ENCODE assay signal across 21 cellular contexts in genomic region chr4:102151696-102152095, GRCh38.
DNase-seq lines count a peak whose midpoint lies in the region; ATAC-seq and TF ChIP-seq lines count a peak whose summit lies in the region.
"Had no signal": no experiment of that assay in that cellular context is flagged by ENCODE, and none has a peak within 500 bp of the region (broad histone marks: within the 10 kb centered on the region; RNA-seq: fewer than 3 reads in every experiment).

No MANE protein-coding gene starts in this region.

- TF ChIP-seq CTCF in neural progenitor cell (IDR thresholded peaks at IDR 0.05) (no peak), right lobe of liver (IDR thresholded peaks at IDR 0.05) (no peak), uterus (IDR thresholded peaks at IDR 0.05) (no peak)

- H3K36me3 Mint-ChIP-seq in neural progenitor cell, result no peaks in the 10 kb centered on the region
- H3K36me3 Mint-ChIP-seq: CD14-positive monocyte; CD8-positive, alpha-beta memory T cell had no signal

- no peaks in the 10 kb centered on the region for H3K79me2 ChIP-seq in neural progenitor cell (ENCODE audit: low read depth)

- H3K9me3 Mint-ChIP-seq in neural progenitor cell, result peaks cover 2% of the 10 kb centered on the region
- H3K9me3 Mint-ChIP-seq: CD4-positive, alpha-beta T cell; CD8-positive, alpha-beta memory T cell had no signal

- H3K36me3 ChIP-seq in neural progenitor cell (no peaks in the 10 kb centered on the region), right lobe of liver (no peaks in the 10 kb centered on the region), uterus (no peaks in the 10 kb centered on the region)
- H3K36me3 ChIP-seq: BE2C; BLaER1 treated with 17β-estradiol and CSF1 and Interleukin-3, amounts not matched to agents 10 nM and 100 nM had no signal

- H3K27me3 ChIP-seq in neural progenitor cell (no peaks in the 10 kb centered on the region), right lobe of liver (no peaks in the 10 kb centered on the region), uterus (no peaks in the 10 kb centered on the region)
- H3K27me3 ChIP-seq: BE2C; BLaER1 treated with 17β-estradiol and CSF1 and Interleukin-3, amounts not matched to agents 10 nM and 100 nM had no signal

- DNase-seq in NCI-H345 (lab: John Stamatoyannopoulos, UW) (peak; percentile 34), NCI-H345 treated with DMSO at 0.1 percent for 48 hours (lab: John Stamatoyannopoulos, UW; ENCODE audit: unreplicated experiment) (no peak), NCI-H69 (lab: John Stamatoyannopoulos, UW) (peak; percentile 13), neural progenitor cell (ENCODE audit: low spot score) (no peak), right lobe of liver (no peak), uterus (no peak)
- no peak for DNase-seq in activated CD4-positive, CD25-positive, alpha-beta regulatory T cell treated with anti-CD3 and anti-CD28 coated beads, Interleukin-2, amount 50 U/mL, for 72 hours
- DNase-seq: AML-193; BE2C; CD4-positive, alpha-beta T cell; CD8-positive, alpha-beta memory T cell; DMS 273 treated with DMSO at 0.1 percent for 48 hours; DMS79; EL; GDM1; GM23248 had no signal

- H3K4me1 ChIP-seq in neural progenitor cell (peaks cover 15% of the 10 kb centered on the region), right lobe of liver (no peaks in the 10 kb centered on the region), uterus (no peaks in the 10 kb centered on the region)
- H3K4me1 ChIP-seq: BLaER1 treated with 17β-estradiol and CSF1 and Interleukin-3, amounts not matched to agents 10 nM and 100 nM had no signal

- intact Hi-C loops in right lobe of liver (cut with DNase I) (no loop called here), uterus (cut with DNase I; ENCODE audit: low total_unique reads) (no loop called here)

- H3K27ac Mint-ChIP-seq in neural progenitor cell, result peak overlapping the region; percentile 26
- H3K27ac Mint-ChIP-seq: CD14-positive monocyte; CD4-positive, alpha-beta T cell; CD8-positive, alpha-beta memory T cell had no signal

- 27% methylated on average over 1 of the region's 1 CpG for WGBS in right lobe of liver (ENCODE audit: insufficient coverage, low coverage, low lambda C conversion rate, missing lambda C conversion rate)

- H2AFZ ChIP-seq in neural progenitor cell (replicated peaks), result no peak overlapping the region
- H2AFZ ChIP-seq: GM23248 had no signal

- no peaks in the 10 kb centered on the region for H3K9me3 ChIP-seq in neural progenitor cell (ENCODE audit: low read depth)
- H3K9me3 ChIP-seq in right lobe of liver, result no peaks in the 10 kb centered on the region
- H3K9me3 ChIP-seq in uterus, result no peaks in the 10 kb centered on the region
- H3K9me3 ChIP-seq: BE2C; BLaER1 treated with 17β-estradiol and CSF1 and Interleukin-3, amounts not matched to agents 10 nM and 100 nM had no signal

- H3K4me1 Mint-ChIP-seq in neural progenitor cell, result peaks cover 8% of the 10 kb centered on the region
- H3K4me1 Mint-ChIP-seq: CD14-positive monocyte; CD8-positive, alpha-beta memory T cell had no signal

- peak overlapping the region; percentile 60 for H3K4me2 ChIP-seq in neural progenitor cell
- H3K4me2 ChIP-seq: BLaER1 treated with 17β-estradiol and CSF1 and Interleukin-3, amounts not matched to agents 10 nM and 100 nM had no signal

- H3K4me3 ChIP-seq in neural progenitor cell (no peak overlapping the region), right lobe of liver (no peak overlapping the region), uterus (no peak overlapping the region)
- H3K4me3 ChIP-seq: BLaER1 treated with 17β-estradiol and CSF1 and Interleukin-3, amounts not matched to agents 10 nM and 100 nM; GM12878; GM23248 had no signal

- ATAC-seq in right lobe of liver, result no peak
- ATAC-seq: GM12878, HCT116 had no signal

- no peaks in the 10 kb centered on the region for H4K20me1 ChIP-seq in neural progenitor cell (ENCODE audit: low read depth)
- H4K20me1 ChIP-seq: BLaER1 treated with 17β-estradiol and CSF1 and Interleukin-3, amounts not matched to agents 10 nM and 100 nM had no signal

- peak overlapping the region; percentile 44 for H3K27ac ChIP-seq in neural progenitor cell
- no peak overlapping the region for H3K27ac ChIP-seq in right lobe of liver
- H3K27ac ChIP-seq in uterus, result no peak overlapping the region
- H3K27ac ChIP-seq: 22Rv1; BLaER1 treated with 17β-estradiol and CSF1 and Interleukin-3, amounts not matched to agents 10 nM and 100 nM; GM23248 had no signal

- H3K4me3 Mint-ChIP-seq in neural progenitor cell, result no peak overlapping the region
- H3K4me3 Mint-ChIP-seq: CD14-positive monocyte; CD4-positive, alpha-beta T cell; CD8-positive, alpha-beta memory T cell had no signal

- no peak overlapping the region for H3K9ac ChIP-seq in neural progenitor cell
- H3K9ac ChIP-seq: BLaER1 treated with 17β-estradiol and CSF1 and Interleukin-3, amounts not matched to agents 10 nM and 100 nM; GM23248 had no signal

- no peaks in the 10 kb centered on the region for H3K27me3 Mint-ChIP-seq in neural progenitor cell (ENCODE audit: insufficient read depth, low read depth)

- H3F3A ChIP-seq in neural progenitor cell (ENCODE audit: low read depth), result no peaks in the 10 kb centered on the region

- no peak for TF ChIP-seq POLR2A in right lobe of liver (IDR thresholded peaks at IDR 0.05)
- TF ChIP-seq POLR2A in uterus (IDR thresholded peaks at IDR 0.05), result no peak

Comparison
In these comparisons a context has a peak if more than half of its experiments do, and no peak if none do; other contexts are left out.
1. DNase-seq: peak in NCI-H345 (single experiment) and NCI-H69 (single experiment); none in NCI-H345 treated with DMSO at 0.1 percent for 48 hours (single experiment), neural progenitor cell (single experiment), right lobe of liver (0 of 3), activated CD4-positive, CD25-positive, alpha-beta regulatory T cell treated with anti-CD3 and anti-CD28 coated beads, Interleukin-2, amount 50 U/mL, for 72 hours (single experiment) and uterus (0 of 2).